In genomic region chr5:120678279-120678678, GRCh38 we compare ENCODE assay signal across 31 cellular contexts.
DNase-seq lines count a peak whose midpoint lies in the region; ATAC-seq and TF ChIP-seq lines count a peak whose summit lies in the region.
"Had no signal": no experiment of that assay in that cellular context is flagged by ENCODE, and none has a peak within 500 bp of the region (broad histone marks: within the 10 kb centered on the region; RNA-seq: fewer than 3 reads in every experiment).

No MANE protein-coding gene starts in this region.

- H3K27me3 Mint-ChIP-seq in GM23338 (ENCODE audit: insufficient read depth, low read depth, poor library complexity), result peaks cover 2% of the 10 kb centered on the region
- H3K27me3 Mint-ChIP-seq: activated CD4-positive, alpha-beta T cell treated with anti-CD3 and anti-CD28 coated beads for 36 hours; activated naive CD8-positive, alpha-beta T cell; stimulated activated naive B cell treated with anti-CD40 and anti-IgM and Interleukin-4, amounts not matched to agents 10 μg/mL and 1 μg/mL and 100 μg/mL, for 72 hours had no signal

- H3K79me2 ChIP-seq in GM23338 (replicated peaks; ENCODE audit: insufficient read depth), result no peaks in the 10 kb centered on the region

- H3K27ac Mint-ChIP-seq in GM23338, result no peak overlapping the region
- H3K27ac Mint-ChIP-seq: activated CD4-positive, alpha-beta T cell treated with anti-CD3 and anti-CD28 coated beads for 36 hours; activated naive CD8-positive, alpha-beta T cell; stimulated activated naive B cell treated with anti-CD40 and anti-IgM and Interleukin-4, amounts not matched to agents 10 μg/mL and 1 μg/mL and 100 μg/mL, for 72 hours had no signal

- H3K9me3 Mint-ChIP-seq in GM23338, result no peaks in the 10 kb centered on the region; the same call in 2 of the 3 replicates
- H3K9me3 Mint-ChIP-seq: stimulated activated naive B cell treated with anti-CD40 and anti-IgM and Interleukin-4, amounts not matched to agents 10 μg/mL and 1 μg/mL and 100 μg/mL, for 72 hours had no signal

- no peaks in the 10 kb centered on the region for H3K36me3 ChIP-seq in GM23338 (ENCODE audit: insufficient read depth)
- H3K36me3 ChIP-seq in effector memory CD4-positive, alpha-beta T cell (ENCODE audit: control insufficient read depth, insufficient read depth, low read length), result no peaks in the 10 kb centered on the region
- H3K36me3 ChIP-seq: ascending aorta, BLaER1, gastroesophageal sphincter, neutrophil, prostate gland, sigmoid colon had no signal

- no peaks in the 10 kb centered on the region for H4K20me1 ChIP-seq in GM23338 (replicated peaks; ENCODE audit: insufficient read depth)
- H4K20me1 ChIP-seq: BLaER1 had no signal

- CTCF ChIA-PET in AG04449 (lab: Yijun Ruan, JAX), result interaction anchor here (1.0 kb wide), 1 partner anchor 22 kb away, joined by 3 read pairs; no protein-coding TSS in a partner anchor

- no peaks in the 10 kb centered on the region for H3K27me3 ChIP-seq in GM23338 (ENCODE audit: insufficient read depth)
- H3K27me3 ChIP-seq in effector memory CD4-positive, alpha-beta T cell (replicated peaks; ENCODE audit: control insufficient read depth, insufficient read depth, low read length, poor library complexity, severe bottlenecking), result no peaks in the 10 kb centered on the region
- H3K27me3 ChIP-seq: ascending aorta, BLaER1, gastroesophageal sphincter, neutrophil, sigmoid colon had no signal

- no peaks in the 10 kb centered on the region for H3K9me2 ChIP-seq in GM23338 (ENCODE audit: insufficient read depth)

- H3K36me3 Mint-ChIP-seq in GM23338 (ENCODE audit: low read depth), result no peaks in the 10 kb centered on the region
- H3K36me3 Mint-ChIP-seq: activated naive CD8-positive, alpha-beta T cell; stimulated activated naive B cell treated with anti-CD40 and anti-IgM and Interleukin-4, amounts not matched to agents 10 μg/mL and 1 μg/mL and 100 μg/mL, for 72 hours had no signal

- no peaks in the 10 kb centered on the region for H3K9me3 ChIP-seq in effector memory CD4-positive, alpha-beta T cell (ENCODE audit: control insufficient read depth, low read length)
- H3K9me3 ChIP-seq: ascending aorta, BLaER1, gastroesophageal sphincter, neutrophil, prostate gland, sigmoid colon had no signal

- no peak overlapping the region for H3K4me3 Mint-ChIP-seq in GM23338
- H3K4me3 Mint-ChIP-seq: activated CD4-positive, alpha-beta T cell treated with anti-CD3 and anti-CD28 coated beads for 36 hours; activated naive CD8-positive, alpha-beta T cell; stimulated activated naive B cell treated with anti-CD40 and anti-IgM and Interleukin-4, amounts not matched to agents 10 μg/mL and 1 μg/mL and 100 μg/mL, for 72 hours had no signal

- peaks cover 8% of the 10 kb centered on the region; the same call in 1 of the 2 replicates for H3K4me1 ChIP-seq in GM23338 (ENCODE audit: insufficient read depth)
- no peaks in the 10 kb centered on the region for H3K4me1 ChIP-seq in effector memory CD4-positive, alpha-beta T cell (ENCODE audit: control insufficient read depth, insufficient read depth, low read length, poor library complexity, severe bottlenecking)
- H3K4me1 ChIP-seq: BLaER1, gastroesophageal sphincter, prostate gland, sigmoid colon had no signal

- ATAC-seq in GM23338, result no peak
- ATAC-seq: activated CD4-positive, alpha-beta T cell treated with anti-CD3 and anti-CD28 coated beads for 36 hours; gastroesophageal sphincter; HCT116; left lobe of liver; stimulated activated naive B cell treated with anti-CD40 and anti-IgM and Interleukin-4, amounts not matched to agents 10 μg/mL and 1 μg/mL and 100 μg/mL, for 72 hours had no signal

- H3F3A ChIP-seq in GM23338 (replicated peaks; ENCODE audit: low read depth), result no peaks in the 10 kb centered on the region

- H3K4me1 Mint-ChIP-seq in GM23338, result peaks cover 7% of the 10 kb centered on the region; the same call in 2 of the 3 replicates
- H3K4me1 Mint-ChIP-seq: activated CD4-positive, alpha-beta T cell treated with anti-CD3 and anti-CD28 coated beads for 36 hours; stimulated activated naive B cell treated with anti-CD40 and anti-IgM and Interleukin-4, amounts not matched to agents 10 μg/mL and 1 μg/mL and 100 μg/mL, for 72 hours had no signal

- peak; percentile 40 for DNase-seq in AG04449 (ENCODE audit: low read depth, low spot score)
- no peak for DNase-seq in GM23338 (ENCODE audit: low spot score)
- DNase-seq in astrocyte of the spinal cord (ENCODE audit: low read depth, low spot score), result peak; percentile 68
- peak; percentile 20 for DNase-seq in fibroblast of villous mesenchyme (ENCODE audit: low read depth)
- no peak for DNase-seq in iPS-NIHi7 (ENCODE audit: extremely low spot score)
- DNase-seq in effector memory CD4-positive, alpha-beta T cell, result no peak
- DNase-seq in NCI-H2227 (lab: John Stamatoyannopoulos, UW; ENCODE audit: unreplicated experiment), result no peak
- no peak for DNase-seq in activated CD4-positive, alpha-beta T cell treated with anti-CD3 and anti-CD28 coated beads, Interleukin-2, amount 50 U/mL, for 1 hour
- DNase-seq: 8988T; activated CD4-positive, alpha-beta T cell treated with anti-CD3 and anti-CD28 coated beads for 36 hours; activated T-cell treated with anti-CD3 and anti-CD28 coated beads for 4 hours; cerebellar nuclear complex; GDM1; hypothalamus; Karpas-422; MV-4-11; NCI-H146; NCI-H510A; sigmoid colon; stimulated activated CD4-positive, alpha-beta T cell treated with anti-CD3 and anti-CD28 coated beads, Interleukin-15, amount 100 ng/mL, for 24 hours; stimulated activated naive B cell treated with anti-CD40 and anti-IgM and Interleukin-4, amounts not matched to agents 10 μg/mL and 1 μg/mL and 100 μg/mL, for 72 hours; T-helper 2 cell had no signal

- H3K4me2 ChIP-seq in GM23338, result no peak overlapping the region
- H3K4me2 ChIP-seq: BLaER1 had no signal

- no peak overlapping the region for H3K27ac ChIP-seq in GM23338 (ENCODE audit: low read depth)
- no peak overlapping the region for H3K27ac ChIP-seq in effector memory CD4-positive, alpha-beta T cell (ENCODE audit: insufficient read depth, low read length, poor library complexity, severe bottlenecking)
- H3K27ac ChIP-seq: ascending aorta, BLaER1, epithelial cell of prostate, gastroesophageal sphincter, neutrophil, prostate gland, sigmoid colon had no signal

- POLR2A ChIA-PET in AG04449 (lab: Yijun Ruan, JAX), result no interaction called here

- H2AFZ ChIP-seq in GM23338, result peak overlapping the region; percentile 30; the same call in 1 of the 2 replicates

- H3K4me3 ChIP-seq in AG04449 (ENCODE audit: low read depth, low read length) (no peak overlapping the region), GM23338 (no peak overlapping the region), astrocyte of the spinal cord (ENCODE audit: low read depth, low read length) (no peak overlapping the region), fibroblast of villous mesenchyme (ENCODE audit: low read depth, low read length) (no peak overlapping the region)
- H3K4me3 ChIP-seq in effector memory CD4-positive, alpha-beta T cell (ENCODE audit: insufficient read depth, low read depth, low read length, poor library complexity, severe bottlenecking), result no peak overlapping the region
- H3K4me3 ChIP-seq: ascending aorta, BLaER1, gastroesophageal sphincter, prostate gland, sigmoid colon had no signal

- no peak for TF ChIP-seq CTCF in AG04449 (IDR thresholded peaks at IDR 0.05; ENCODE audit: insufficient read depth, low read length, missing control alignments)
- no peak for TF ChIP-seq CTCF in GM23338 (conservative IDR thresholded peaks at IDR 0.05; ENCODE audit: low read depth in 2 of 2)
- no peak for TF ChIP-seq CTCF in astrocyte of the spinal cord (IDR thresholded peaks at IDR 0.05; ENCODE audit: low read depth, low read length)
- TF ChIP-seq CTCF in fibroblast of villous mesenchyme (IDR thresholded peaks at IDR 0.05; ENCODE audit: insufficient read depth, low read depth, low read length), result no peak

- in situ Hi-C loops in astrocyte of the spinal cord (cut with HindIII; ENCODE audit: low sequenced_read_pairs), result no loop called here

TF ChIP-seq in GM23338, 12 proteins besides CTCF, POLR2A, EP300 and RAD21 (continues in another document):
- TF ChIP-seq ZNF331 (CRISPR knock-in tag; IDR thresholded peaks at IDR 0.05; ENCODE audit: low read depth) (no peak), CREB1 (CRISPR knock-in tag; IDR thresholded peaks at IDR 0.05; ENCODE audit: low read depth) (no peak), ZNF114 (CRISPR knock-in tag; IDR thresholded peaks at IDR 0.05) (no peak), EZH2phosphoT487 (IDR thresholded peaks at IDR 0.05; ENCODE audit: unreplicated experiment) (no peak), JUNB (IDR thresholded peaks at IDR 0.05; ENCODE audit: unreplicated experiment) (no peak), STAT1 (IDR thresholded peaks at IDR 0.05; ENCODE audit: unreplicated experiment) (no peak)

Comparison
In these comparisons a context has a peak if more than half of its experiments do, and no peak if none do; other contexts are left out.
1. DNase-seq: peak in AG04449 (single experiment), astrocyte of the spinal cord (single experiment) and fibroblast of villous mesenchyme (single experiment); none in GM23338 (single experiment), iPS-NIHi7 (single experiment), effector memory CD4-positive, alpha-beta T cell (0 of 3), NCI-H2227 (single experiment) and activated CD4-positive, alpha-beta T cell treated with anti-CD3 and anti-CD28 coated beads, Interleukin-2, amount 50 U/mL, for 1 hour (single experiment).